ENCODE assay signal across 17 cellular contexts in the genomic region with DNA sequence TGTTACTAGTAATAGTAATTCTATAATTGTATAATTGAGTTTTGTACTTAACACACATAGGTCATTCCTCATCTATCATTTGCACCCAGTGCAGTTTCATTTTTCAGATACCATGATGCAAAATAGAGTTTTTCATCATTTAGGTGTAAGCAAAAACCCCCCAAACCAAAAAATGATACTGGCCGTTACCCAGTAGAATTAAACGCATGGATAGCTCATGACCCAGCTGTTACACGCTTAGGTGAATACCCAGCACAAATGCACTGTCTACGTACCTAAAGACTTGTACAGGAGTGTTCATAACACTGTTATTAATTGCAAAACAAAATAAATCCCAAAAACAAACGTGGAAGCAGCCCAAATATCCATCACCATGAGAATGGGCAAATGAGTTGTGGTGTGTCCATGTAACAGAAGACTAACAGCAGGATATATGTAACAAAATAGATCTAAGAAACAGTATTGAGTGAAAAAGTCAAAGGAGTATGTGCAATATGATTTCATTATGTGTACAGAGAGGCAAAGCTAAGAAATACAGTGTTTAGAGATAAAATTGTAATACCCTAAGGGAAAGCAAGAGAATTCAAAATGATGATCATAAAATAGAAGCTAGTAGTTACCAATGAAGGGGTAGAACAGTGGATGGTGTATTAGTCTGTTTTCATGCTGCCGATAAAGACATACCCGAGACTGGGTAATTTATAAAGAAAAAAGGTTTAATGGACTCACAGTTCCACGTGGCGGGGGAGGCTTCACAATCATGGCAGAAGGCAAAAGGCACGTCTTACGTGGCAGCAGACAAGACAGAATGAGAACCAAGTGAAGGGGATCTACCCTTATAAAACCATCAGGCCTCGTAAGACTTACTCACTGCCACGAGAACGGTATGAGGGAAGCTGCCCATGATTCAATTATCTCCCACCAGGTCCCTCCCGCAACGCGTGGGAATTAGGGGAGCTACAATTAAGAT.
"Had no signal": no experiment of that assay in that cellular context is flagged by ENCODE, and none has a peak within 500 bp of the region (broad histone marks: within the 10 kb centered on the region; RNA-seq: fewer than 3 reads in every experiment).

No MANE protein-coding gene starts in this region.

- H3K9me3 Mint-ChIP-seq: activated naive CD8-positive, alpha-beta T cell treated with anti-CD3 and anti-CD28 coated beads, Interleukin-2, amount 10 ng/mL, durations not matched to agents 7 days and 5 days; activated T-cell treated with anti-CD3 and anti-CD28 coated beads, Interleukin-2, amount 50 U/mL, for 4 hours; naive thymus-derived CD8-positive, alpha-beta T cell had no signal

- DNase-seq: activated CD4-positive, alpha-beta T cell treated with anti-CD3 and anti-CD28 coated beads for 48 hours; activated effector memory CD4-positive, alpha-beta T cell treated with anti-CD3 and anti-CD28 coated beads, Interleukin-2, amount 50 U/mL, for 16 hours; activated naive CD8-positive, alpha-beta T cell treated with anti-CD3 and anti-CD28 coated beads, Interleukin-2, amount 10 ng/mL, durations not matched to agents 7 days and 5 days; activated T-cell treated with anti-CD3 and anti-CD28 coated beads, Interleukin-2, amount 50 U/mL, for 4 hours; anterior cingulate cortex; dermis blood vessel endothelial cell; glutamatergic neuron; naive thymus-derived CD8-positive, alpha-beta T cell; sigmoid colon; stimulated activated naive CD4-positive, alpha-beta T cell treated with Interleukin-2 at 50 U/mL for 16 hours; upper lobe of left lung had no signal

- H3K27ac ChIP-seq: breast epithelium, sigmoid colon, suprapubic skin, upper lobe of left lung had no signal

- ATAC-seq: activated T-cell treated with anti-CD3 and anti-CD28 coated beads, Interleukin-2, amount 50 U/mL, for 4 hours; esophagus mucosa; naive thymus-derived CD8-positive, alpha-beta T cell had no signal

- H3K4me1 ChIP-seq: breast epithelium, suprapubic skin, upper lobe of left lung had no signal

- FAIRE-seq: endometrium had no signal

- H3K27me3 ChIP-seq: breast epithelium, sigmoid colon, suprapubic skin, upper lobe of left lung had no signal

- H3K27ac Mint-ChIP-seq: activated naive CD8-positive, alpha-beta T cell treated with anti-CD3 and anti-CD28 coated beads, Interleukin-2, amount 10 ng/mL, durations not matched to agents 7 days and 5 days; naive thymus-derived CD8-positive, alpha-beta T cell; progenitor cell of endocrine pancreas had no signal

- H3K4me1 Mint-ChIP-seq: naive thymus-derived CD8-positive, alpha-beta T cell had no signal

- H3K36me3 ChIP-seq: breast epithelium had no signal

- H3K4me3 ChIP-seq: breast epithelium, lung, sigmoid colon, suprapubic skin, upper lobe of left lung had no signal

- H3K27me3 Mint-ChIP-seq: activated naive CD8-positive, alpha-beta T cell treated with anti-CD3 and anti-CD28 coated beads, Interleukin-2, amount 10 ng/mL, durations not matched to agents 7 days and 5 days; naive thymus-derived CD8-positive, alpha-beta T cell; progenitor cell of endocrine pancreas had no signal

- H3K4me3 Mint-ChIP-seq: activated naive CD8-positive, alpha-beta T cell treated with anti-CD3 and anti-CD28 coated beads, Interleukin-2, amount 10 ng/mL, durations not matched to agents 7 days and 5 days; activated T-cell treated with anti-CD3 and anti-CD28 coated beads, Interleukin-2, amount 50 U/mL, for 4 hours; naive thymus-derived CD8-positive, alpha-beta T cell had no signal

- H3K9me3 ChIP-seq: breast epithelium, sigmoid colon, suprapubic skin, upper lobe of left lung had no signal
